1 cellular context compared by ENCODE assay signal in the genomic region with DNA sequence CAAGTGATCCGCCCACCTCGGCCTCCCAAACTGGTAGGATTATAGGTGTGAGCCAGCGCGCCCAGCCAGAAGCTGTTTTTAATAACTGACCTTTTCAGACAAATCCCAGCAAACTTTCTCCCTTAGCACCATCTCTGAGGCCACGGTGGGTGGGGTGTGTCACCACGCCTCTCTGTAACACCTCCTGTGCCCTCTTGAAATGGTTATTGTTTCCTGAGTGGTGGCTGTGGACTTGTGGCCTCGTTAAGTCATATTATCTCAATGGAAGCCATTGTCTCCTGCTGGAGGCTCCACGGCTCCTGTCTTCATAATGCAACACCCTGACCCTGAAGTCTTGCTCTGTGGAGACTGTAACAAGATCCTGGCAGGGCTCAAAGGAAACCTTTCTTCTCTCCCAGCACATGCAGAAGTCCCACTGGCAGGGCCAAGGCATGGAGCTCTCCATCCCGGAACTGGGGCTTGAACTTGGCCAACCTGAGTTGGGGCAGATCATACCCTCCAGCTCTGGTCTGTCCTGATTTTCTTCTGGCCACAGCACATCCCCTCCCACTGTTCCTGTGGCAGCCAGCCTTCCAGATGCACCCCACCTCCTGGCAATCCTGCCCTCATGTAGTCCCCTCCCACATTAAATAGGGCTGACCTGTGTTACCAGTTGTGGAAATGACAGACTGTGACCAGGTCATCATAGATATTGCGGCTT.
TF ChIP-seq lines count a peak whose summit lies in the region.

No MANE protein-coding gene starts in this region.

TF ChIP-seq in HepG2, 621 proteins besides CTCF, POLR2A, EP300 and RAD21 (continued from another document and continues in another):
- TF ChIP-seq, protein P1, sequence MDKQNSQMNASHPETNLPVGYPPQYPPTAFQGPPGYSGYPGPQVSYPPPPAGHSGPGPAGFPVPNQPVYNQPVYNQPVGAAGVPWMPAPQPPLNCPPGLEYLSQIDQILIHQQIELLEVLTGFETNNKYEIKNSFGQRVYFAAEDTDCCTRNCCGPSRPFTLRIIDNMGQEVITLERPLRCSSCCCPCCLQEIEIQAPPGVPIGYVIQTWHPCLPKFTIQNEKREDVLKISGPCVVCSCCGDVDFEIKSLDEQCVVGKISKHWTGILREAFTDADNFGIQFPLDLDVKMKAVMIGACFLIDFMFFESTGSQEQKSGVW (CRISPR knock-in tag; IDR thresholded peaks at IDR 0.05; ENCODE audit: borderline replicate concordance) = no peak
- TF ChIP-seq ZNF496 (CRISPR knock-in tag; IDR thresholded peaks at IDR 0.05; ENCODE audit: insufficient replicate concordance) (no peak), ZC3H4 (CRISPR knock-in tag; IDR thresholded peaks at IDR 0.05; ENCODE audit: borderline replicate concordance) (no peak), ZNF251 (CRISPR knock-in tag; IDR thresholded peaks at IDR 0.05) (no peak), ZNF331 (CRISPR knock-in tag; IDR thresholded peaks at IDR 0.05) (no peak), TBX2 (CRISPR knock-in tag; IDR thresholded peaks at IDR 0.05; ENCODE audit: borderline replicate concordance) (peak; percentile 97), NONO (IDR thresholded peaks at IDR 0.05) (no peak), NONO (CRISPR knock-in tag; conservative IDR thresholded peaks at IDR 0.05) (no peak), ZFP82 (CRISPR knock-in tag; IDR thresholded peaks at IDR 0.05; ENCODE audit: borderline replicate concordance) (no peak; the same call in 1 of the 2 replicates), ZNF557 (CRISPR knock-in tag; IDR thresholded peaks at IDR 0.05) (no peak), CBX2 (IDR thresholded peaks at IDR 0.05; ENCODE audit: low read depth, low read length) (no peak), CBX2 (CRISPR knock-in tag; IDR thresholded peaks at IDR 0.05; ENCODE audit: low read depth) (no peak), SMC3 (IDR thresholded peaks at IDR 0.05; ENCODE audit: low read length) (no peak), SATB2 (CRISPR knock-in tag; IDR thresholded peaks at IDR 0.05) (no peak), SUZ12 (IDR thresholded peaks at IDR 0.05; ENCODE audit: low read depth, low read length) (no peak), GATA4 (IDR thresholded peaks at IDR 0.05; ENCODE audit: borderline replicate concordance, low read depth) (0 out of 2 replicates have a peak, but pooled peaks have one; percentile 28), FOSL2 (CRISPR knock-in tag; IDR thresholded peaks at IDR 0.05) (peak; percentile 45), FOXJ3 (CRISPR knock-in tag; IDR thresholded peaks at IDR 0.05; ENCODE audit: borderline replicate concordance) (no peak), KLF16 (CRISPR knock-in tag; IDR thresholded peaks at IDR 0.05) (0 out of 4 replicates have a peak, but pooled peaks of 1 of the 2 experiments have one; percentile 13), MED1 (CRISPR knock-in tag; IDR thresholded peaks at IDR 0.05) (no peak; the same call in 1 of the 2 replicates), SRSF4 (IDR thresholded peaks at IDR 0.05; ENCODE audit: low read depth, low read length, poor library complexity, severe bottlenecking) (no peak), HOXA3 (CRISPR knock-in tag; IDR thresholded peaks at IDR 0.05) (peak; percentile 65; the same call in 1 of the 2 replicates), ZNF317 (CRISPR knock-in tag; IDR thresholded peaks at IDR 0.05) (0 out of 2 replicates have a peak, but pooled peaks have one; percentile 18), PAF1 (CRISPR knock-in tag; IDR thresholded peaks at IDR 0.05) (no peak), RFX1 (IDR thresholded peaks at IDR 0.05) (no peak), FOXA1 (IDR thresholded peaks at IDR 0.05) (no peak), FOXA1 (CRISPR knock-in tag; IDR thresholded peaks at IDR 0.05) (peak; percentile 39; the same call in 1 of the 2 replicates), SMYD3 (CRISPR knock-in tag; IDR thresholded peaks at IDR 0.05) (no peak), ZNF562 (CRISPR knock-in tag; IDR thresholded peaks at IDR 0.05; ENCODE audit: borderline replicate concordance) (no peak), SCMH1 (CRISPR knock-in tag; IDR thresholded peaks at IDR 0.05; ENCODE audit: borderline replicate concordance) (no peak), ZNF674 (CRISPR knock-in tag; IDR thresholded peaks at IDR 0.05; ENCODE audit: low read depth) (no peak)
- TF ChIP-seq, protein P2, sequence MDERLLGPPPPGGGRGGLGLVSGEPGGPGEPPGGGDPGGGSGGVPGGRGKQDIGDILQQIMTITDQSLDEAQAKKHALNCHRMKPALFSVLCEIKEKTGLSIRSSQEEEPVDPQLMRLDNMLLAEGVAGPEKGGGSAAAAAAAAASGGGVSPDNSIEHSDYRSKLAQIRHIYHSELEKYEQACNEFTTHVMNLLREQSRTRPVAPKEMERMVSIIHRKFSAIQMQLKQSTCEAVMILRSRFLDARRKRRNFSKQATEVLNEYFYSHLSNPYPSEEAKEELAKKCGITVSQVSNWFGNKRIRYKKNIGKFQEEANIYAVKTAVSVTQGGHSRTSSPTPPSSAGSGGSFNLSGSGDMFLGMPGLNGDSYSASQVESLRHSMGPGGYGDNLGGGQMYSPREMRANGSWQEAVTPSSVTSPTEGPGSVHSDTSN (CRISPR knock-in tag; IDR thresholded peaks at IDR 0.05) = no peak
- TF ChIP-seq, protein P3, sequence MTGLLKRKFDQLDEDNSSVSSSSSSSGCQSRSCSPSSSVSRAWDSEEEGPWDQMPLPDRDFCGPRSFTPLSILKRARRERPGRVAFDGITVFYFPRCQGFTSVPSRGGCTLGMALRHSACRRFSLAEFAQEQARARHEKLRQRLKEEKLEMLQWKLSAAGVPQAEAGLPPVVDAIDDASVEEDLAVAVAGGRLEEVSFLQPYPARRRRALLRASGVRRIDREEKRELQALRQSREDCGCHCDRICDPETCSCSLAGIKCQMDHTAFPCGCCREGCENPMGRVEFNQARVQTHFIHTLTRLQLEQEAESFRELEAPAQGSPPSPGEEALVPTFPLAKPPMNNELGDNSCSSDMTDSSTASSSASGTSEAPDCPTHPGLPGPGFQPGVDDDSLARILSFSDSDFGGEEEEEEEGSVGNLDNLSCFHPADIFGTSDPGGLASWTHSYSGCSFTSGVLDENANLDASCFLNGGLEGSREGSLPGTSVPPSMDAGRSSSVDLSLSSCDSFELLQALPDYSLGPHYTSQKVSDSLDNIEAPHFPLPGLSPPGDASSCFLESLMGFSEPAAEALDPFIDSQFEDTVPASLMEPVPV (CRISPR knock-in tag; IDR thresholded peaks at IDR 0.05) = no peak
- TF ChIP-seq, protein P4, sequence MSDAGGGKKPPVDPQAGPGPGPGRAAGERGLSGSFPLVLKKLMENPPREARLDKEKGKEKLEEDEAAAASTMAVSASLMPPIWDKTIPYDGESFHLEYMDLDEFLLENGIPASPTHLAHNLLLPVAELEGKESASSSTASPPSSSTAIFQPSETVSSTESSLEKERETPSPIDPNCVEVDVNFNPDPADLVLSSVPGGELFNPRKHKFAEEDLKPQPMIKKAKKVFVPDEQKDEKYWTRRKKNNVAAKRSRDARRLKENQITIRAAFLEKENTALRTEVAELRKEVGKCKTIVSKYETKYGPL (CRISPR knock-in tag; IDR thresholded peaks at IDR 0.05) = no peak
- TF ChIP-seq, protein P5, sequence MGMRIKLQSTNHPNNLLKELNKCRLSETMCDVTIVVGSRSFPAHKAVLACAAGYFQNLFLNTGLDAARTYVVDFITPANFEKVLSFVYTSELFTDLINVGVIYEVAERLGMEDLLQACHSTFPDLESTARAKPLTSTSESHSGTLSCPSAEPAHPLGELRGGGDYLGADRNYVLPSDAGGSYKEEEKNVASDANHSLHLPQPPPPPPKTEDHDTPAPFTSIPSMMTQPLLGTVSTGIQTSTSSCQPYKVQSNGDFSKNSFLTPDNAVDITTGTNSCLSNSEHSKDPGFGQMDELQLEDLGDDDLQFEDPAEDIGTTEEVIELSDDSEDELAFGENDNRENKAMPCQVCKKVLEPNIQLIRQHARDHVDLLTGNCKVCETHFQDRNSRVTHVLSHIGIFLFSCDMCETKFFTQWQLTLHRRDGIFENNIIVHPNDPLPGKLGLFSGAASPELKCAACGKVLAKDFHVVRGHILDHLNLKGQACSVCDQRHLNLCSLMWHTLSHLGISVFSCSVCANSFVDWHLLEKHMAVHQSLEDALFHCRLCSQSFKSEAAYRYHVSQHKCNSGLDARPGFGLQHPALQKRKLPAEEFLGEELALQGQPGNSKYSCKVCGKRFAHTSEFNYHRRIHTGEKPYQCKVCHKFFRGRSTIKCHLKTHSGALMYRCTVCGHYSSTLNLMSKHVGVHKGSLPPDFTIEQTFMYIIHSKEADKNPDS (CRISPR knock-in tag; IDR thresholded peaks at IDR 0.05) = no peak
- TF ChIP-seq, protein P6, sequence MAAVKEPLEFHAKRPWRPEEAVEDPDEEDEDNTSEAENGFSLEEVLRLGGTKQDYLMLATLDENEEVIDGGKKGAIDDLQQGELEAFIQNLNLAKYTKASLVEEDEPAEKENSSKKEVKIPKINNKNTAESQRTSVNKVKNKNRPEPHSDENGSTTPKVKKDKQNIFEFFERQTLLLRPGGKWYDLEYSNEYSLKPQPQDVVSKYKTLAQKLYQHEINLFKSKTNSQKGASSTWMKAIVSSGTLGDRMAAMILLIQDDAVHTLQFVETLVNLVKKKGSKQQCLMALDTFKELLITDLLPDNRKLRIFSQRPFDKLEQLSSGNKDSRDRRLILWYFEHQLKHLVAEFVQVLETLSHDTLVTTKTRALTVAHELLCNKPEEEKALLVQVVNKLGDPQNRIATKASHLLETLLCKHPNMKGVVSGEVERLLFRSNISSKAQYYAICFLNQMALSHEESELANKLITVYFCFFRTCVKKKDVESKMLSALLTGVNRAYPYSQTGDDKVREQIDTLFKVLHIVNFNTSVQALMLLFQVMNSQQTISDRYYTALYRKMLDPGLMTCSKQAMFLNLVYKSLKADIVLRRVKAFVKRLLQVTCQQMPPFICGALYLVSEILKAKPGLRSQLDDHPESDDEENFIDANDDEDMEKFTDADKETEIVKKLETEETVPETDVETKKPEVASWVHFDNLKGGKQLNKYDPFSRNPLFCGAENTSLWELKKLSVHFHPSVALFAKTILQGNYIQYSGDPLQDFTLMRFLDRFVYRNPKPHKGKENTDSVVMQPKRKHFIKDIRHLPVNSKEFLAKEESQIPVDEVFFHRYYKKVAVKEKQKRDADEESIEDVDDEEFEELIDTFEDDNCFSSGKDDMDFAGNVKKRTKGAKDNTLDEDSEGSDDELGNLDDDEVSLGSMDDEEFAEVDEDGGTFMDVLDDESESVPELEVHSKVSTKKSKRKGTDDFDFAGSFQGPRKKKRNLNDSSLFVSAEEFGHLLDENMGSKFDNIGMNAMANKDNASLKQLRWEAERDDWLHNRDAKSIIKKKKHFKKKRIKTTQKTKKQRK (IDR thresholded peaks at IDR 0.05; ENCODE audit: low read length) = no peak
- TF ChIP-seq, protein P7, sequence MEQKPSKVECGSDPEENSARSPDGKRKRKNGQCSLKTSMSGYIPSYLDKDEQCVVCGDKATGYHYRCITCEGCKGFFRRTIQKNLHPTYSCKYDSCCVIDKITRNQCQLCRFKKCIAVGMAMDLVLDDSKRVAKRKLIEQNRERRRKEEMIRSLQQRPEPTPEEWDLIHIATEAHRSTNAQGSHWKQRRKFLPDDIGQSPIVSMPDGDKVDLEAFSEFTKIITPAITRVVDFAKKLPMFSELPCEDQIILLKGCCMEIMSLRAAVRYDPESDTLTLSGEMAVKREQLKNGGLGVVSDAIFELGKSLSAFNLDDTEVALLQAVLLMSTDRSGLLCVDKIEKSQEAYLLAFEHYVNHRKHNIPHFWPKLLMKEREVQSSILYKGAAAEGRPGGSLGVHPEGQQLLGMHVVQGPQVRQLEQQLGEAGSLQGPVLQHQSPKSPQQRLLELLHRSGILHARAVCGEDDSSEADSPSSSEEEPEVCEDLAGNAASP (CRISPR knock-in tag; IDR thresholded peaks at IDR 0.05; ENCODE audit: borderline replicate concordance) = peak; percentile 88
- TF ChIP-seq, protein P8, sequence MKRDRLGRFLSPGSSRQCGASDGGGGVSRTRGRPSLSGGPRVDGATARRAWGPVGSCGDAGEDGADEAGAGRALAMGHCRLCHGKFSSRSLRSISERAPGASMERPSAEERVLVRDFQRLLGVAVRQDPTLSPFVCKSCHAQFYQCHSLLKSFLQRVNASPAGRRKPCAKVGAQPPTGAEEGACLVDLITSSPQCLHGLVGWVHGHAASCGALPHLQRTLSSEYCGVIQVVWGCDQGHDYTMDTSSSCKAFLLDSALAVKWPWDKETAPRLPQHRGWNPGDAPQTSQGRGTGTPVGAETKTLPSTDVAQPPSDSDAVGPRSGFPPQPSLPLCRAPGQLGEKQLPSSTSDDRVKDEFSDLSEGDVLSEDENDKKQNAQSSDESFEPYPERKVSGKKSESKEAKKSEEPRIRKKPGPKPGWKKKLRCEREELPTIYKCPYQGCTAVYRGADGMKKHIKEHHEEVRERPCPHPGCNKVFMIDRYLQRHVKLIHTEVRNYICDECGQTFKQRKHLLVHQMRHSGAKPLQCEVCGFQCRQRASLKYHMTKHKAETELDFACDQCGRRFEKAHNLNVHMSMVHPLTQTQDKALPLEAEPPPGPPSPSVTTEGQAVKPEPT (CRISPR knock-in tag; IDR thresholded peaks at IDR 0.05; ENCODE audit: low read depth) = no peak
- TF ChIP-seq, protein P9, sequence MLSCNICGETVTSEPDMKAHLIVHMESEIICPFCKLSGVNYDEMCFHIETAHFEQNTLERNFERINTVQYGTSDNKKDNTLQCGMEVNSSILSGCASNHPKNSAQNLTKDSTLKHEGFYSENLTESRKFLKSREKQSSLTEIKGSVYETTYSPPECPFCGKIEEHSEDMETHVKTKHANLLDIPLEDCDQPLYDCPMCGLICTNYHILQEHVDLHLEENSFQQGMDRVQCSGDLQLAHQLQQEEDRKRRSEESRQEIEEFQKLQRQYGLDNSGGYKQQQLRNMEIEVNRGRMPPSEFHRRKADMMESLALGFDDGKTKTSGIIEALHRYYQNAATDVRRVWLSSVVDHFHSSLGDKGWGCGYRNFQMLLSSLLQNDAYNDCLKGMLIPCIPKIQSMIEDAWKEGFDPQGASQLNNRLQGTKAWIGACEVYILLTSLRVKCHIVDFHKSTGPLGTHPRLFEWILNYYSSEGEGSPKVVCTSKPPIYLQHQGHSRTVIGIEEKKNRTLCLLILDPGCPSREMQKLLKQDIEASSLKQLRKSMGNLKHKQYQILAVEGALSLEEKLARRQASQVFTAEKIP (CRISPR knock-in tag; IDR thresholded peaks at IDR 0.05; ENCODE audit: borderline replicate concordance) = no peak
- TF ChIP-seq, protein P10, sequence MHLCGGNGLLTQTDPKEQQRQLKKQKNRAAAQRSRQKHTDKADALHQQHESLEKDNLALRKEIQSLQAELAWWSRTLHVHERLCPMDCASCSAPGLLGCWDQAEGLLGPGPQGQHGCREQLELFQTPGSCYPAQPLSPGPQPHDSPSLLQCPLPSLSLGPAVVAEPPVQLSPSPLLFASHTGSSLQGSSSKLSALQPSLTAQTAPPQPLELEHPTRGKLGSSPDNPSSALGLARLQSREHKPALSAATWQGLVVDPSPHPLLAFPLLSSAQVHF (CRISPR knock-in tag; IDR thresholded peaks at IDR 0.05) = no peak
- TF ChIP-seq, protein P11, sequence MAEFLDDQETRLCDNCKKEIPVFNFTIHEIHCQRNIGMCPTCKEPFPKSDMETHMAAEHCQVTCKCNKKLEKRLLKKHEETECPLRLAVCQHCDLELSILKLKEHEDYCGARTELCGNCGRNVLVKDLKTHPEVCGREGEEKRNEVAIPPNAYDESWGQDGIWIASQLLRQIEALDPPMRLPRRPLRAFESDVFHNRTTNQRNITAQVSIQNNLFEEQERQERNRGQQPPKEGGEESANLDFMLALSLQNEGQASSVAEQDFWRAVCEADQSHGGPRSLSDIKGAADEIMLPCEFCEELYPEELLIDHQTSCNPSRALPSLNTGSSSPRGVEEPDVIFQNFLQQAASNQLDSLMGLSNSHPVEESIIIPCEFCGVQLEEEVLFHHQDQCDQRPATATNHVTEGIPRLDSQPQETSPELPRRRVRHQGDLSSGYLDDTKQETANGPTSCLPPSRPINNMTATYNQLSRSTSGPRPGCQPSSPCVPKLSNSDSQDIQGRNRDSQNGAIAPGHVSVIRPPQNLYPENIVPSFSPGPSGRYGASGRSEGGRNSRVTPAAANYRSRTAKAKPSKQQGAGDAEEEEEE (CRISPR knock-in tag; IDR thresholded peaks at IDR 0.05; ENCODE audit: borderline replicate concordance) = no peak
